1 cellular context compared by ENCODE assay signal in genomic region chr7:121366852-121367431, GRCh38.
A peak's percentile ranks its signal among the peaks of the same experiment; 100 is the strongest.
TF ChIP-seq lines count a peak whose summit lies in the region.

No MANE protein-coding gene starts in this region.

TF ChIP-seq in GM12878, 131 proteins besides CTCF, POLR2A, EP300 and RAD21 (continued from another document):
- no peak for TF ChIP-seq MLLT1 (IDR thresholded peaks at IDR 0.05)
- peak; percentile 45; the same call in 1 of the 2 replicates for TF ChIP-seq FOXM1 (IDR thresholded peaks at IDR 0.05; ENCODE audit: low read depth, low read length)
